16 cellular contexts compared by ENCODE assay signal in genomic region chr1:29932626-29933025, GRCh38.
"Had no signal": no experiment of that assay in that cellular context is flagged by ENCODE, and none has a peak within 500 bp of the region (broad histone marks: within the 10 kb centered on the region; RNA-seq: fewer than 3 reads in every experiment).

No MANE protein-coding gene starts in this region.

- DNase-seq: Karpas-422, MM.1S, MV-4-11, NCI-H1694 treated with DMSO at 0.1 percent for 48 hours, NCI-H2227 treated with DMSO at 0.1 percent for 48 hours, NCI-H446, NCI-H524 treated with DMSO at 0.1 percent for 48 hours, NCI-H774, SIG-M5, SK-N-SH, SW 1271 had no signal

- H3K9ac ChIP-seq: KMS-11, SK-N-SH had no signal

- H3K36me3 ChIP-seq: SJSA1 had no signal

- FAIRE-seq: RCC 7860 had no signal

- H3K4me3 ChIP-seq: PC-9, SJSA1 had no signal

- H3K27ac ChIP-seq: KMS-11, PC-9, RWPE1, SJSA1 had no signal

- H3K9me3 ChIP-seq: SJSA1, SK-N-SH had no signal
